ENCODE assay signal across 8 cellular contexts in genomic region chr6:152982768-152983636, GRCh38. TPM values are rescaled to one million over a fixed set of nuclear protein-coding genes. Genes with fewer than 3 reads are reported as not detected.
DNase-seq lines count a peak whose midpoint lies in the region; ATAC-seq, FAIRE-seq and TF ChIP-seq lines count a peak whose summit lies in the region.

TSS of gene FBXO5 (minus strand) at chr6:152983041. CDS start at chr6:152982959, 82 bp downstream.

- H3K4me2 ChIP-seq in keratinocyte (ENCODE audit: control insufficient read depth, extremely low read depth, insufficient read depth, low read depth, low read length): peak within 1 kb of the TSS; percentile 93

- TF ChIP-seq CTCF in keratinocyte (optimal IDR thresholded peaks at IDR 0.05 in 1 of 3, IDR thresholded peaks at IDR 0.05 in 1 of 3, conservative IDR thresholded peaks at IDR 0.05 in 1 of 3; ENCODE audit: extremely low read depth in 1 of 3, insufficient read depth in 2 of 3, low read length in 3 of 3): no peak

- H3K9ac ChIP-seq in keratinocyte (ENCODE audit: control insufficient read depth, extremely low read depth, insufficient read depth, low read length): peak within 1 kb of the TSS; percentile 92

- peak within 1 kb of the TSS; percentile 97 for H2AFZ ChIP-seq in keratinocyte (ENCODE audit: control insufficient read depth, low read length)

- no peak for FAIRE-seq in keratinocyte (lab: Jason Lieb, UNC)

- H3K9me3 ChIP-seq in keratinocyte (ENCODE audit: control insufficient read depth, low read depth, low read length): no peaks in the 10 kb centered on the region

- H3K36me3 ChIP-seq in keratinocyte (ENCODE audit: control insufficient read depth in 2 of 2, extremely low read depth in 1 of 2, insufficient read depth in 2 of 2, low read length in 2 of 2): no peaks in the 10 kb centered on the region

- dilution Hi-C loops in keratinocyte (cut with MboI; ENCODE audit: extremely low pct_ligation_motif_present, low sequenced_read_pairs): no loop called here

- no peaks in the 10 kb centered on the region for H4K20me1 ChIP-seq in keratinocyte (ENCODE audit: control insufficient read depth, extremely low read depth, insufficient read depth, low read length)

- H3K4me3 ChIP-seq in keratinocyte (ENCODE audit: control insufficient read depth in 2 of 3, extremely low read depth in 1 of 3, insufficient read depth in 2 of 3, low read depth in 1 of 3, low read length in 3 of 3): peak within 1 kb of the TSS; percentile 68 to 98 (median 93)

- peaks cover 62% of the 10 kb centered on the region for H3K79me2 ChIP-seq in keratinocyte (ENCODE audit: control insufficient read depth, insufficient read depth, low read length)

- peak; percentile 98 for DNase-seq in AG20443 (ENCODE audit: low spot score)
- peak; percentile 85 for DNase-seq in NCI-H510A (lab: John Stamatoyannopoulos, UW)
- peak; percentile 96 for DNase-seq in activated CD4-positive, alpha-beta T cell treated with anti-CD3 and anti-CD28 coated beads for 1 hour
- peak; percentile 99 for DNase-seq in cerebellum (ENCODE audit: low spot score)
- peak; percentile 83 for DNase-seq in keratinocyte (ENCODE audit: low read depth, low spot score)
- peak; percentile 94 to 96 for DNase-seq in stimulated activated CD4-positive, alpha-beta T cell treated with anti-CD3 and anti-CD28 coated beads, Interleukin-15, amount 100 ng/mL, for 1 hour (ENCODE audit: low read depth in 1 of 2, low spot score in 1 of 2)

- H3K4me1 ChIP-seq in keratinocyte (ENCODE audit: control insufficient read depth, extremely low read depth, insufficient read depth, low read length): peaks cover 29% of the 10 kb centered on the region

- peak; percentile 86 for ATAC-seq in HG03432 (IDR thresholded peaks at IDR 0.05; ENCODE audit: unreplicated experiment)

- H3K27ac ChIP-seq in keratinocyte (ENCODE audit: control insufficient read depth, insufficient read depth, low read length): peak within 1 kb of the TSS; percentile 93

- TF ChIP-seq POLR2A in GM19099 (IDR thresholded peaks at IDR 0.05; ENCODE audit: extremely low read depth, insufficient read length, low read depth): peak; percentile 87

- H3K9me1 ChIP-seq in keratinocyte (ENCODE audit: control insufficient read depth, extremely low read depth, insufficient read depth, low read length): no peaks in the 10 kb centered on the region

- H3K27me3 ChIP-seq in keratinocyte (ENCODE audit: control insufficient read depth, extremely low read depth, insufficient read depth, low read length): no peaks in the 10 kb centered on the region

RNA-seq across cellular contexts. Expression of gene FBXO5, which starts in this region (rescaled TPM):
- total RNA-seq in cerebellum: 16.1 TPM
- 1.8 to 9.0 TPM (median 7.6 TPM) in 3 replicates for polyA plus RNA-seq in keratinocyte
- polyA plus RNA-seq in keratinocyte (2011; ENCODE audit: low read depth): 1.5 TPM
- polyA plus RNA-seq in keratinocyte (2011; cell fraction: cytosol; rRNA removed): 1.6 and 4.0 TPM in 2 replicates
- polyA plus RNA-seq in keratinocyte (2011; cell fraction: nucleus; rRNA removed): 1.5 and 2.9 TPM in 2 replicates
- polyA plus RNA-seq in keratinocyte (2012; ENCODE audit: low replicate concordance): 1.3 and 6.7 TPM in 2 replicates
- polyA minus RNA-seq in keratinocyte: 0.26 to 3.9 TPM (median 1.1 TPM) in 3 replicates
- polyA minus RNA-seq in keratinocyte (2011; cell fraction: cytosol; rRNA and poly(A)+ RNA removed): 1.5 TPM
- 0.74 and 1.8 TPM in 2 replicates for polyA minus RNA-seq in keratinocyte (2011; cell fraction: nucleus; rRNA and poly(A)+ RNA removed)

Comparison
In these comparisons a context has a peak if more than half of its experiments do, and no peak if none do; other contexts are left out.
1. Peak in every context shown above with its lines: DNase-seq, ATAC-seq, H3K4me3 ChIP-seq and H3K27ac ChIP-seq.